Comparison of ENCODE assay signal across 31 cellular contexts in genomic region chr16:317583-317982, GRCh38. TPM values are rescaled to one million over a fixed set of nuclear protein-coding genes. Genes with fewer than 3 reads are reported as not detected.
"Had no signal": no experiment of that assay in that cellular context is flagged by ENCODE, and none has a peak within 500 bp of the region (broad histone marks: within the 10 kb centered on the region; RNA-seq: fewer than 3 reads in every experiment).

No MANE protein-coding gene starts in this region.

- H3K27me3 Mint-ChIP-seq: activated CD4-positive, alpha-beta memory T cell treated with anti-CD3 and anti-CD28 coated beads, Interleukin-2, amount 10 ng/mL, durations not matched to agents 7 days and 5 days; activated CD4-positive, alpha-beta T cell treated with anti-CD3 and anti-CD28 coated beads, Interleukin-2, amount 10 ng/mL, durations not matched to agents 7 days and 5 days; activated naive CD8-positive, alpha-beta T cell treated with anti-CD3 and anti-CD28 coated beads, Interleukin-2, amount 10 ng/mL, durations not matched to agents 7 days and 5 days; naive thymus-derived CD4-positive, alpha-beta T cell; stimulated activated naive CD8-positive, alpha-beta T cell treated with anti-CD3 and anti-CD28 coated beads, Interleukin-15, Interleukin-2, amounts not matched to agents 100 ng/mL and 50 ng/mL, for 24 hours; type B pancreatic cell had no signal

- H3K36me3 ChIP-seq: neural progenitor cell, uterus had no signal

- H3K27ac Mint-ChIP-seq: activated CD4-positive, alpha-beta memory T cell treated with anti-CD3 and anti-CD28 coated beads, Interleukin-2, amount 10 ng/mL, durations not matched to agents 7 days and 5 days; activated CD4-positive, alpha-beta T cell treated with anti-CD3 and anti-CD28 coated beads, Interleukin-2, amount 10 ng/mL, durations not matched to agents 7 days and 5 days; activated naive CD8-positive, alpha-beta T cell treated with anti-CD3 and anti-CD28 coated beads, Interleukin-2, amount 10 ng/mL, durations not matched to agents 7 days and 5 days; stimulated activated naive CD8-positive, alpha-beta T cell treated with anti-CD3 and anti-CD28 coated beads, Interleukin-15, Interleukin-2, amounts not matched to agents 100 ng/mL and 50 ng/mL, for 24 hours; type B pancreatic cell had no signal

- FAIRE-seq: astrocyte, TTC549 had no signal

- ATAC-seq: activated CD4-positive, CD25-positive, alpha-beta regulatory T cell treated with anti-CD3 and anti-CD28 coated beads, Interleukin-2, amount 50 U/mL, for 24 hours; esophagus mucosa; naive thymus-derived CD4-positive, alpha-beta T cell; right lobe of liver had no signal

- H2AFZ ChIP-seq: neural progenitor cell had no signal

- H3K4me1 ChIP-seq: right lobe of liver, uterus had no signal

- H3K9ac ChIP-seq: neural progenitor cell had no signal

- H3K4me3 ChIP-seq: neural progenitor cell, right lobe of liver, thoracic aorta, uterus had no signal

- H3K9me3 Mint-ChIP-seq: activated CD4-positive, alpha-beta memory T cell treated with anti-CD3 and anti-CD28 coated beads, Interleukin-2, amount 10 ng/mL, durations not matched to agents 7 days and 5 days; activated CD4-positive, alpha-beta T cell treated with anti-CD3 and anti-CD28 coated beads, Interleukin-2, amount 10 ng/mL, durations not matched to agents 7 days and 5 days; activated naive CD4-positive, alpha-beta T cell treated with anti-CD3 and anti-CD28 coated beads for 36 hours; activated naive CD8-positive, alpha-beta T cell treated with anti-CD3 and anti-CD28 coated beads, Interleukin-2, amount 10 ng/mL, durations not matched to agents 7 days and 5 days; naive thymus-derived CD4-positive, alpha-beta T cell; neural progenitor cell; stimulated activated naive CD8-positive, alpha-beta T cell treated with anti-CD3 and anti-CD28 coated beads, Interleukin-15, Interleukin-2, amounts not matched to agents 100 ng/mL and 50 ng/mL, for 24 hours; type B pancreatic cell had no signal

- H3K4me2 ChIP-seq: neural progenitor cell had no signal

- DNase-seq: activated CD4-positive, alpha-beta memory T cell treated with anti-CD3 and anti-CD28 coated beads, Interleukin-2, amount 10 ng/mL, durations not matched to agents 7 days and 5 days; activated CD4-positive, alpha-beta T cell treated with anti-CD3 and anti-CD28 coated beads, Interleukin-2, amount 10 ng/mL, durations not matched to agents 7 days and 5 days; activated effector memory CD4-positive, alpha-beta T cell treated with anti-CD3 and anti-CD28 coated beads, Interleukin-2, amount 50 U/mL, for 16 hours; activated naive CD4-positive, alpha-beta T cell treated with anti-CD3 and anti-CD28 coated beads for 36 hours; activated naive CD8-positive, alpha-beta T cell treated with anti-CD3 and anti-CD28 coated beads, Interleukin-2, amount 10 ng/mL, durations not matched to agents 7 days and 5 days; amniotic stem cell; brain microvascular endothelial cell; foreskin fibroblast; head of caudate nucleus; hippocampal formation; midbrain; naive thymus-derived CD4-positive, alpha-beta T cell; right lobe of liver; stimulated activated CD4-positive, alpha-beta T cell treated with anti-CD3 and anti-CD28 coated beads, Interleukin-12 subunit alpha, Interleukin-12 subunit beta, amount 100 ng/mL, for 4 hours; stimulated activated CD4-positive, alpha-beta T cell treated with anti-CD3 and anti-CD28 coated beads, Interleukin-4, amount 100 ng/mL, for 1 hour; T-helper 1 cell; T-helper 9 cell; uterus had no signal

- H3K4me3 Mint-ChIP-seq: activated CD4-positive, alpha-beta memory T cell treated with anti-CD3 and anti-CD28 coated beads, Interleukin-2, amount 10 ng/mL, durations not matched to agents 7 days and 5 days; activated CD4-positive, alpha-beta T cell treated with anti-CD3 and anti-CD28 coated beads, Interleukin-2, amount 10 ng/mL, durations not matched to agents 7 days and 5 days; activated naive CD4-positive, alpha-beta T cell treated with anti-CD3 and anti-CD28 coated beads for 36 hours; activated naive CD8-positive, alpha-beta T cell treated with anti-CD3 and anti-CD28 coated beads, Interleukin-2, amount 10 ng/mL, durations not matched to agents 7 days and 5 days; neural progenitor cell; stimulated activated naive CD8-positive, alpha-beta T cell treated with anti-CD3 and anti-CD28 coated beads, Interleukin-15, Interleukin-2, amounts not matched to agents 100 ng/mL and 50 ng/mL, for 24 hours; type B pancreatic cell had no signal

- H3K9me3 ChIP-seq: right lobe of liver, thoracic aorta, uterus had no signal

- H3K27ac ChIP-seq: brain microvascular endothelial cell, neural progenitor cell, right lobe of liver, thoracic aorta, uterus, VCaP had no signal

- H3K27me3 ChIP-seq: brain microvascular endothelial cell, neural progenitor cell, right lobe of liver, uterus had no signal

RNA-seq across cellular contexts. Expression of gene PDIA2, which starts 34.6 kb away (rescaled TPM):
- total RNA-seq: activated CD4-positive, alpha-beta memory T cell treated with anti-CD3 and anti-CD28 coated beads, Interleukin-2, amount 10 ng/mL, durations not matched to agents 7 days and 5 days; activated CD4-positive, alpha-beta T cell treated with anti-CD3 and anti-CD28 coated beads, Interleukin-2, amount 10 ng/mL, durations not matched to agents 7 days and 5 days; activated naive CD4-positive, alpha-beta T cell treated with anti-CD3 and anti-CD28 coated beads for 36 hours; esophagus mucosa; kidney epithelial cell; osteocyte; right lobe of liver had no signal
- polyA plus RNA-seq: naive thymus-derived CD4-positive, alpha-beta T cell had no signal

RNA-seq across cellular contexts. Expression of gene ARHGDIG, which starts 37.2 kb away (rescaled TPM):
- total RNA-seq: activated CD4-positive, alpha-beta memory T cell treated with anti-CD3 and anti-CD28 coated beads, Interleukin-2, amount 10 ng/mL, durations not matched to agents 7 days and 5 days; activated CD4-positive, alpha-beta T cell treated with anti-CD3 and anti-CD28 coated beads, Interleukin-2, amount 10 ng/mL, durations not matched to agents 7 days and 5 days; activated naive CD4-positive, alpha-beta T cell treated with anti-CD3 and anti-CD28 coated beads for 36 hours; activated naive CD8-positive, alpha-beta T cell treated with anti-CD3 and anti-CD28 coated beads, Interleukin-2, amount 10 ng/mL, durations not matched to agents 7 days and 5 days; esophagus mucosa; lower leg skin; right lobe of liver; subcutaneous adipose tissue; thoracic aorta had no signal
- polyA plus RNA-seq: naive thymus-derived CD4-positive, alpha-beta T cell had no signal

RNA-seq across cellular contexts. Expression of gene RGS11, which starts 41.8 kb away (rescaled TPM):
- total RNA-seq: activated CD4-positive, alpha-beta T cell treated with anti-CD3 and anti-CD28 coated beads, Interleukin-2, amount 10 ng/mL, durations not matched to agents 7 days and 5 days; activated naive CD8-positive, alpha-beta T cell treated with anti-CD3 and anti-CD28 coated beads, Interleukin-2, amount 10 ng/mL, durations not matched to agents 7 days and 5 days; kidney epithelial cell had no signal
- polyA plus RNA-seq: naive thymus-derived CD4-positive, alpha-beta T cell had no signal
